Comparison of ENCODE assay signal across 8 cellular contexts in the genomic region with DNA sequence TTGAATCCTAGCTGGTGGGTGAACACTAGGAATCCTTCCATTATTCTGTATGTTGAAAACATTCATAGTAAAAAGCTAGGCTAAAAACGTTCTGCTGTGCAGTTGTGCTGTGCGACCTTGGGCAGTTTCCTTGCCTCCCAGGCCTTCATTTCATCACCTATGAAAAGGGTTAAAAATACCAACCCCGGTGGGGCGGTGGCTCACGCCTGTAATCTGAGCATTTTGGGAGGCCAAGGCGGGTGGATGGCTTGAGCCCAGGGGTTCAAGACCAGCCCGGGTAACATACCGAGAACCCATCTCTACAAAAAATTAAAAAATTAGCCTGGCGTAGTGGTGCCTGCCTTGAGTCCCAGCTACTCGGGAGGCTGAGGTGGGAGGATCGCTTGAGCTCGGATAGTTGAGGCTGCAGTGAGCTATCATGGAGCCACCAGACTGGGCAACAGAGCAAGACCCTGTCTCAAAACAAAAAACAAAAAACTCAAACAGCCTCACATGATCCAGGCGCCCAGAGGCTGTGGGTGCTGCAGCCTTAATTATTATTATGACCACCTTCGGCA. TPM values are rescaled to one million over a fixed set of nuclear protein-coding genes. Genes with fewer than 3 reads are reported as not detected.
DNase-seq lines count a peak whose midpoint lies in the region; ATAC-seq lines count a peak whose summit lies in the region.

No MANE protein-coding gene starts in this region.

- H3K27ac ChIP-seq in CD4-positive, CD25-positive, alpha-beta regulatory T cell (ENCODE audit: insufficient read depth, low read length, poor library complexity, severe bottlenecking) = peak overlapping the region; percentile 83
- H3K27ac ChIP-seq in neuronal stem cell (replicated peaks; ENCODE audit: low read length) = no peak overlapping the region

- peak overlapping the region; percentile 95 to 99 (median 96) for H3K4me3 Mint-ChIP-seq in CD4-positive, CD25-positive, alpha-beta regulatory T cell
- peak overlapping the region; percentile 87 to 94 for H3K4me3 Mint-ChIP-seq in effector memory CD8-positive, alpha-beta T cell

- H3K23ac ChIP-seq in neuronal stem cell (ENCODE audit: low read depth, low read length, poor library complexity) = no peak overlapping the region

- H2AK5ac ChIP-seq in neuronal stem cell (ENCODE audit: low read depth, low read length) = no peak overlapping the region

- peaks cover 5% of the 10 kb centered on the region for H3K79me1 ChIP-seq in neuronal stem cell (ENCODE audit: low read depth, low read length)

- H3K9me3 Mint-ChIP-seq in CD4-positive, CD25-positive, alpha-beta regulatory T cell = no peaks in the 10 kb centered on the region
- no peaks in the 10 kb centered on the region for H3K9me3 Mint-ChIP-seq in effector memory CD8-positive, alpha-beta T cell

- H3K14ac ChIP-seq in neuronal stem cell (ENCODE audit: low read length) = no peak overlapping the region

- H3K9ac ChIP-seq in NT2/D1 (ENCODE audit: insufficient read length, low read depth) (peak overlapping the region; percentile 50), neuronal stem cell (ENCODE audit: low read depth, low read length, poor library complexity) (peak overlapping the region; percentile 67)

- no peak overlapping the region for H2BK15ac ChIP-seq in neuronal stem cell (ENCODE audit: low read length)

- H2BK5ac ChIP-seq in neuronal stem cell (ENCODE audit: low read length) = no peak overlapping the region

- peaks cover 17 to 48% (median 26%) of the 10 kb centered on the region in 4 donors for H3K4me1 Mint-ChIP-seq in CD4-positive, CD25-positive, alpha-beta regulatory T cell
- peaks cover 22 to 34% of the 10 kb centered on the region in 2 donors for H3K4me1 Mint-ChIP-seq in effector memory CD8-positive, alpha-beta T cell (ENCODE audit: low read depth in 2 of 2)

- peak overlapping the region; percentile 78 for H3K4me2 ChIP-seq in neuronal stem cell (ENCODE audit: insufficient read depth, low read length, poor library complexity, severe bottlenecking)

- no peak overlapping the region for H2BK120ac ChIP-seq in neuronal stem cell (ENCODE audit: low read depth, low read length)

- H4K8ac ChIP-seq in neuronal stem cell (ENCODE audit: low read depth, low read length) = no peak overlapping the region

- no peaks in the 10 kb centered on the region for H3K36me3 Mint-ChIP-seq in CD4-positive, CD25-positive, alpha-beta regulatory T cell
- peaks cover 15% of the 10 kb centered on the region for H3K36me3 Mint-ChIP-seq in effector memory CD8-positive, alpha-beta T cell (ENCODE audit: insufficient read depth)

- H3K27me3 Mint-ChIP-seq in CD4-positive, CD25-positive, alpha-beta regulatory T cell = peaks cover 6% of the 10 kb centered on the region
- H3K27me3 Mint-ChIP-seq in effector memory CD8-positive, alpha-beta T cell = peaks cover 10 to 15% of the 10 kb centered on the region in 2 donors

- no CpG with 5 or more reads among the region's 14 CpGs for WGBS in neuronal stem cell (ENCODE audit: extremely low coverage in 2 of 2, insufficient read length in 2 of 2, insufficient replicate concordance in 1 of 2), 2 donors

- H3K4me3 ChIP-seq in CD4-positive, CD25-positive, alpha-beta regulatory T cell (ENCODE audit: low read depth, low read length) = no peak overlapping the region
- H3K4me3 ChIP-seq in NT2/D1 (ENCODE audit: insufficient read length, low read depth) (peak overlapping the region; percentile 28), neuronal stem cell (ENCODE audit: low read length in 2 of 2) (peak overlapping the region in 1 of 2 donors; percentile 94)

- H2BK12ac ChIP-seq in neuronal stem cell (ENCODE audit: low read length) = no peak overlapping the region

- peak overlapping the region; percentile 81 for H2AFZ ChIP-seq in neuronal stem cell (ENCODE audit: low read length)

- H3K9me3 ChIP-seq in CD4-positive, CD25-positive, alpha-beta regulatory T cell (ENCODE audit: control insufficient read depth in 2 of 2, low read length in 2 of 2) = no peaks in the 10 kb centered on the region
- H3K9me3 ChIP-seq in NT2/D1 (ENCODE audit: insufficient read depth, low read length) (no peaks in the 10 kb centered on the region), neuronal stem cell (replicated peaks in 1 of 2; ENCODE audit: control insufficient read depth in 2 of 2, insufficient read depth in 1 of 2, low read depth in 1 of 2, low read length in 2 of 2) (no peaks in the 10 kb centered on the region)

- no peaks in the 10 kb centered on the region for H3K27me3 ChIP-seq in CD4-positive, CD25-positive, alpha-beta regulatory T cell (ENCODE audit: control insufficient read depth, insufficient read depth, low read length)
- H3K27me3 ChIP-seq in NT2/D1 (ENCODE audit: insufficient read depth, insufficient read length) (no peaks in the 10 kb centered on the region), neuronal stem cell (ENCODE audit: control insufficient read depth in 3 of 3, insufficient read depth in 3 of 3, low read depth in 1 of 3, low read length in 3 of 3) (no peaks in the 10 kb centered on the region)

- peak overlapping the region; percentile 14 to 98 (median 92) for H3K27ac Mint-ChIP-seq in CD4-positive, CD25-positive, alpha-beta regulatory T cell
- H3K27ac Mint-ChIP-seq in effector memory CD8-positive, alpha-beta T cell = peak overlapping the region; percentile 88 to 89

- H3K4ac ChIP-seq in neuronal stem cell (ENCODE audit: low read length) = no peak overlapping the region

- peaks cover 42% of the 10 kb centered on the region for H3K4me1 ChIP-seq in CD4-positive, CD25-positive, alpha-beta regulatory T cell (ENCODE audit: control insufficient read depth, insufficient read depth, low read length, poor library complexity, severe bottlenecking)
- H3K4me1 ChIP-seq in NT2/D1 (ENCODE audit: insufficient read depth, insufficient read length) (no peaks in the 10 kb centered on the region), neuronal stem cell (ENCODE audit: control insufficient read depth in 2 of 2, insufficient read depth in 1 of 2, low read depth in 1 of 2, low read length in 2 of 2) (peaks cover 5% of the 10 kb centered on the region in 2 donors)

- no peak for ATAC-seq in CD4-positive, CD25-positive, alpha-beta regulatory T cell (ENCODE audit: low read depth in 2 of 2)
- ATAC-seq in effector memory CD8-positive, alpha-beta T cell (replicated peaks) = no peak
- no peak for ATAC-seq in GM18867 (IDR thresholded peaks at IDR 0.05; ENCODE audit: unreplicated experiment)
- no peak for ATAC-seq in HG02610 (IDR thresholded peaks at IDR 0.05; ENCODE audit: unreplicated experiment)
- ATAC-seq in GM19455 (IDR thresholded peaks at IDR 0.05; ENCODE audit: unreplicated experiment) = no peak

- no peak overlapping the region for H4K91ac ChIP-seq in neuronal stem cell (ENCODE audit: low read depth, low read length, poor library complexity)

- DNase-seq in CD4-positive, CD25-positive, alpha-beta regulatory T cell = no peak
- DNase-seq in NT2/D1 (ENCODE audit: low read depth, low spot score) (no peak), neuronal stem cell (ENCODE audit: low spot score) (no peak), medulla oblongata (ENCODE audit: extremely low spot score) (no peak)
- DNase-seq in effector memory CD8-positive, alpha-beta T cell = no peak

- no peaks in the 10 kb centered on the region for H3K36me3 ChIP-seq in CD4-positive, CD25-positive, alpha-beta regulatory T cell (ENCODE audit: control insufficient read depth, insufficient read depth, low read length)
- H3K36me3 ChIP-seq in NT2/D1 (ENCODE audit: insufficient read depth, insufficient read length, low read length) = peaks cover 17% of the 10 kb centered on the region
- H3K36me3 ChIP-seq in neuronal stem cell (replicated peaks in 1 of 2; ENCODE audit: control insufficient read depth in 2 of 2, insufficient read depth in 2 of 2, low read length in 2 of 2) = peaks cover 0 to 17% of the 10 kb centered on the region in 2 donors

- H3K18ac ChIP-seq in neuronal stem cell (ENCODE audit: low read length) = peak overlapping the region; percentile 88

RNA-seq across cellular contexts. Expression of gene RRM2, which starts 2.9 kb away (rescaled TPM):
- 7.9 TPM for total RNA-seq in CD4-positive, CD25-positive, alpha-beta regulatory T cell
- polyA plus RNA-seq in CD4-positive, CD25-positive, alpha-beta regulatory T cell = 10 to 100 TPM in 2 of 4 donors, 1 to 10 TPM in 2; 7.9 to 25.8 (median 16.7) TPM
- 66.4 TPM for polyA plus RNA-seq in neuronal stem cell (2013, experiment 1 of 2)
- polyA plus RNA-seq in neuronal stem cell (2013, experiment 2 of 2) = 69.3 TPM

RNA-seq across cellular contexts. Expression of gene CYS1, which starts 39.5 kb away (rescaled TPM):
- total RNA-seq in CD4-positive, CD25-positive, alpha-beta regulatory T cell = not detected
- polyA plus RNA-seq in CD4-positive, CD25-positive, alpha-beta regulatory T cell = not detected
- 0.26 TPM for polyA plus RNA-seq in neuronal stem cell (2013, experiment 1 of 2)
- polyA plus RNA-seq in neuronal stem cell (2013, experiment 2 of 2) = 0.24 TPM
